15 cellular contexts compared by ENCODE assay signal in genomic region chr3:39910828-39911464, GRCh38.
DNase-seq lines count a peak whose midpoint lies in the region; ATAC-seq and TF ChIP-seq lines count a peak whose summit lies in the region.
"Had no signal": no experiment of that assay in that cellular context is flagged by ENCODE, and none has a peak within 500 bp of the region (broad histone marks: within the 10 kb centered on the region; RNA-seq: fewer than 3 reads in every experiment).

No MANE protein-coding gene starts in this region.

- peak; percentile 73 for DNase-seq in EH (ENCODE audit: low read depth)
- DNase-seq in SK-MEL-5 (ENCODE audit: low read depth, low spot score) = peak; percentile 72
- DNase-seq in epithelial cell of prostate (ENCODE audit: low read depth, low spot score) = no peak
- no peak for DNase-seq in D341Med (ENCODE audit: low spot score)
- no peak for DNase-seq in NCI-H2029 (lab: John Stamatoyannopoulos, UW)
- DNase-seq: activated T-cell treated with anti-CD3 and anti-CD28 coated beads, Interleukin-2, amount 50 U/mL, for 1 hour; KBM-7; NCI-H187 treated with DMSO at 0.1 percent for 48 hours; NCI-H524 treated with DMSO at 0.1 percent for 48 hours; posterior cingulate gyrus had no signal

- ATAC-seq in GM19328 (IDR thresholded peaks at IDR 0.05; ENCODE audit: unreplicated experiment) = no peak
- ATAC-seq in HG02870 (IDR thresholded peaks at IDR 0.05; ENCODE audit: unreplicated experiment) = no peak

- H3K36me3 Mint-ChIP-seq in nephron (ENCODE audit: low read depth) = no peaks in the 10 kb centered on the region

- H3K27ac ChIP-seq in epithelial cell of prostate = peak overlapping the region; percentile 15
- H3K27ac ChIP-seq: BLaER1 had no signal

- H3K27me3 Mint-ChIP-seq in nephron (ENCODE audit: low read depth) = no peaks in the 10 kb centered on the region

- no peak for TF ChIP-seq CTCF in nephron (IDR thresholded peaks at IDR 0.05; ENCODE audit: unreplicated experiment in 3 of 3)

- peak overlapping the region; percentile 44 to 78 (median 64) for H3K27ac Mint-ChIP-seq in nephron
- H3K27ac Mint-ChIP-seq: T-helper 1 cell treated with Interleukin-12 subunit alpha and Interleukin-12 subunit beta and Interleukin-4 antibody, amounts not matched to agents 30 μg/mL and 1 μg/mL, for 36 hours had no signal

- H3K4me3 Mint-ChIP-seq in nephron = no peak overlapping the region
- H3K4me3 Mint-ChIP-seq: T-helper 1 cell treated with Interleukin-12 subunit alpha and Interleukin-12 subunit beta and Interleukin-4 antibody, amounts not matched to agents 30 μg/mL and 1 μg/mL, for 36 hours had no signal

- H3K9me3 Mint-ChIP-seq in nephron = no peaks in the 10 kb centered on the region
- H3K9me3 Mint-ChIP-seq: T-helper 1 cell treated with Interleukin-12 subunit alpha and Interleukin-12 subunit beta and Interleukin-4 antibody, amounts not matched to agents 30 μg/mL and 1 μg/mL, for 36 hours had no signal

- H3K4me1 Mint-ChIP-seq in nephron = peaks cover 13% of the 10 kb centered on the region

- in situ Hi-C loops in SK-MEL-5 (cut with HindIII; ENCODE audit: low pct_unique_long_range_greater_than_20kb, low sequenced_read_pairs) = no loop called here

Comparison
In these comparisons a context has a peak if more than half of its experiments do, and no peak if none do; other contexts are left out.
1. DNase-seq: peak in EH (single experiment) and SK-MEL-5 (single experiment); none in epithelial cell of prostate (single experiment), D341Med (single experiment) and NCI-H2029 (single experiment).